ENCODE assay signal across 8 cellular contexts in genomic region chr3:171187706-171188290, GRCh38.
DNase-seq lines count a peak whose midpoint lies in the region; ATAC-seq, FAIRE-seq and TF ChIP-seq lines count a peak whose summit lies in the region.

No MANE protein-coding gene starts in this region.

- no peaks in the 10 kb centered on the region for H3K79me2 ChIP-seq in fibroblast of lung (ENCODE audit: control insufficient read depth, insufficient read depth, low read length)

- H3K56ac ChIP-seq in IMR-90 (ENCODE audit: extremely low read depth, insufficient read depth, low read length), result no peak overlapping the region

- H3K9ac ChIP-seq in IMR-90 (ENCODE audit: low read depth, low read length) (no peak overlapping the region), fibroblast of lung (ENCODE audit: insufficient read depth, low read length) (no peak overlapping the region)

- POLR2A ChIA-PET in A673 (lab: Charles Lee; ENCODE audit: low non-redundant PET), result no interaction called here
- POLR2A ChIA-PET in GM10248 (lab: Yijun Ruan, JAX), result no interaction called here
- POLR2A ChIA-PET in IMR-90 (lab: Charles Lee; ENCODE audit: unreplicated experiment), result no interaction called here

- no peak overlapping the region for H3K14ac ChIP-seq in IMR-90 (replicated peaks; ENCODE audit: low read depth, low read length)

- no peak overlapping the region for H3K23ac ChIP-seq in IMR-90 (ENCODE audit: low read depth, low read length)

- H4K5ac ChIP-seq in IMR-90 (ENCODE audit: low read depth, low read length), result no peak overlapping the region

- H3K9me3 ChIP-seq in A673 (ENCODE audit: low read depth, low read length, poor library complexity, severe bottlenecking), result no peaks in the 10 kb centered on the region
- no peaks in the 10 kb centered on the region for H3K9me3 ChIP-seq in IMR-90 (ENCODE audit: control insufficient read depth, insufficient read depth, low read length)
- no peaks in the 10 kb centered on the region for H3K9me3 ChIP-seq in fibroblast of lung (ENCODE audit: control insufficient read depth, insufficient read depth, low read depth, low read length)
- H3K9me3 ChIP-seq in pancreas, result no peaks in the 10 kb centered on the region

- no peak overlapping the region for H2AK9ac ChIP-seq in IMR-90 (replicated peaks; ENCODE audit: low read depth, low read length, poor library complexity)

- dilution Hi-C loops in IMR-90 (cut with HindIII; ENCODE audit: low sequenced_read_pairs, unreplicated experiment), result no loop called here

- no CpG with 5 or more reads among the region's 5 CpGs for WGBS in IMR-90 (ENCODE audit: extremely low coverage in 2 of 2, insufficient read length in 1 of 2), 2 experiments
- WGBS in pancreas, 2 donors, result 28% methylated on average over 5 of the region's 5 CpGs

- H2AFZ ChIP-seq in IMR-90 (replicated peaks; ENCODE audit: low read length, poor library complexity) (no peak overlapping the region), fibroblast of lung (ENCODE audit: low read length) (no peak overlapping the region)

- TF ChIP-seq RAD21 in IMR-90 (IDR thresholded peaks at IDR 0.05; ENCODE audit: low read length), result peak; percentile 76

- no peaks in the 10 kb centered on the region for H3K9me1 ChIP-seq in IMR-90 (ENCODE audit: insufficient read depth, low read length)

- no peak overlapping the region for H2BK120ac ChIP-seq in IMR-90 (ENCODE audit: low read depth, low read length)

- no peaks in the 10 kb centered on the region for H3K36me3 ChIP-seq in A673 (ENCODE audit: insufficient read depth, low read length, poor library complexity, severe bottlenecking)
- H3K36me3 ChIP-seq in IMR-90 (ENCODE audit: control insufficient read depth, insufficient read depth, low read length), result no peaks in the 10 kb centered on the region
- H3K36me3 ChIP-seq in fibroblast of lung (ENCODE audit: control insufficient read depth, insufficient read depth, low read length), result no peaks in the 10 kb centered on the region
- no peaks in the 10 kb centered on the region for H3K36me3 ChIP-seq in pancreas

- no peak overlapping the region for H2BK20ac ChIP-seq in IMR-90 (ENCODE audit: low read depth, low read length)

- CTCF ChIA-PET in A673 (lab: Charles Lee), result interaction anchor here (0.9 kb wide), 1 partner anchor 182 kb away, joined by 3 read pairs; no protein-coding TSS in a partner anchor
- CTCF ChIA-PET in GM10248 (lab: Yijun Ruan, JAX), result interaction anchor here (0.7 to 5.1 kb wide), 18 partner anchors 10 to 377 kb away, joined by 3 to 25 read pairs (median 4); no protein-coding TSS in a partner anchor
- CTCF ChIA-PET in IMR-90 (lab: Yijun Ruan, JAX), result interaction anchor here (0.6 kb wide), 2 partner anchors 209 to 379 kb away, joined by 6 to 7 read pairs; no protein-coding TSS in a partner anchor

- H3K4me3 ChIP-seq in A673 (ENCODE audit: low read depth, low read length, poor library complexity, severe bottlenecking) (no peak overlapping the region), IMR-90 (ENCODE audit: insufficient read depth, low read depth, low read length) (no peak overlapping the region), fibroblast of lung (replicated peaks in 1 of 4; ENCODE audit: control extremely low read depth in 1 of 4, insufficient read depth in 1 of 4, low read depth in 3 of 4, low read length in 4 of 4) (no peak overlapping the region), pancreas (no peak overlapping the region)

- no peak overlapping the region for H3K18ac ChIP-seq in IMR-90 (ENCODE audit: low read depth, low read length)

- no peaks in the 10 kb centered on the region for H3K27me3 ChIP-seq in A673 (replicated peaks; ENCODE audit: insufficient read depth, low read depth, low read length, poor library complexity)
- no peaks in the 10 kb centered on the region for H3K27me3 ChIP-seq in IMR-90 (ENCODE audit: control insufficient read depth, insufficient read depth, low read length)
- H3K27me3 ChIP-seq in fibroblast of lung (ENCODE audit: control insufficient read depth, insufficient read depth, low read length), result no peaks in the 10 kb centered on the region
- no peaks in the 10 kb centered on the region for H3K27me3 ChIP-seq in pancreas

- ATAC-seq in IMR-90 (ENCODE audit: low read depth) (peak; percentile 73), pancreas (peak; percentile 84 to 96 (median 94)), HG02970 (IDR thresholded peaks at IDR 0.05; ENCODE audit: low FRiP score, unreplicated experiment) (no peak), GM21526 (IDR thresholded peaks at IDR 0.05; ENCODE audit: low FRiP score, unreplicated experiment) (no peak)

- H2AK5ac ChIP-seq in IMR-90 (ENCODE audit: low read depth, low read length), result no peak overlapping the region

- H2BK5ac ChIP-seq in IMR-90 (ENCODE audit: low read depth, low read length, poor library complexity, severe bottlenecking), result no peak overlapping the region

- H4K8ac ChIP-seq in IMR-90 (ENCODE audit: low read depth in 2 of 2, low read length in 2 of 2), result no peak overlapping the region

- DNase-seq in A673 (ENCODE audit: low spot score) (peak; percentile 50), GM10248 (ENCODE audit: extremely low spot score) (peak; percentile 26), IMR-90 (peak; percentile 48), RPMI8226 (peak; percentile 16), fibroblast of lung (ENCODE audit: low read depth in 2 of 2) (peak; percentile 28 to 62), pancreas (peak in 2 of 6 donors; percentile 11 to 30)

- no peak for TF ChIP-seq POLR2A in IMR-90 (IDR thresholded peaks at IDR 0.05; ENCODE audit: low read depth, low read length)

- no peak overlapping the region for H3K4me2 ChIP-seq in IMR-90 (ENCODE audit: low read depth, low read length)
- H3K4me2 ChIP-seq in fibroblast of lung (ENCODE audit: extremely low read depth, insufficient read depth, low read length), result no peak overlapping the region

- H4K91ac ChIP-seq in IMR-90 (ENCODE audit: insufficient read depth, low read depth, low read length), result no peak overlapping the region

- H3K4ac ChIP-seq in IMR-90 (ENCODE audit: low read depth, low read length), result no peak overlapping the region

- BruUV-seq in A673 (replicated peaks; lab: Mats Ljungman, UMichigan), result no TSS peak
- BruUV-seq in IMR-90 (replicated peaks; lab: Mats Ljungman, UMichigan), result no TSS peak

- H3K27ac ChIP-seq in A673 (ENCODE audit: low read depth, low read length, poor library complexity, severe bottlenecking) (no peak overlapping the region), IMR-90 (ENCODE audit: insufficient read depth, low read length) (no peak overlapping the region), fibroblast of lung (ENCODE audit: insufficient read depth, low read length) (no peak overlapping the region), pancreas (no peak overlapping the region)

- H4K20me1 ChIP-seq in IMR-90 (ENCODE audit: insufficient read depth, low read length), result no peaks in the 10 kb centered on the region
- H4K20me1 ChIP-seq in fibroblast of lung (ENCODE audit: control insufficient read depth, extremely low read depth, insufficient read depth, low read length), result no peaks in the 10 kb centered on the region

- in situ Hi-C loops in IMR-90 (cut with MboI; ENCODE audit: low sequenced_read_pairs), result loop anchor here (5.0 to 10.0 kb wide), 2 partner anchors 223 to 380 kb away; no protein-coding TSS in a partner anchor

- H2BK15ac ChIP-seq in IMR-90 (ENCODE audit: low read depth, low read length), result no peak overlapping the region

- TF ChIP-seq CTCF in A673 (conservative IDR thresholded peaks at IDR 0.05; ENCODE audit: low read depth, low read length) (peak; percentile 69), GM10248 (IDR thresholded peaks at IDR 0.05; ENCODE audit: control extremely low read depth, extremely low read depth, low read depth, missing control alignments) (peak; percentile 69), IMR-90 (conservative IDR thresholded peaks at IDR 0.05; ENCODE audit: low read depth, low read length) (peak; percentile 60), fibroblast of lung (conservative IDR thresholded peaks at IDR 0.05 in 1 of 2, IDR thresholded peaks at IDR 0.05 in 1 of 2; ENCODE audit: low read depth in 1 of 2, low read length in 2 of 2) (peak; percentile 70 to 78), pancreas (IDR thresholded peaks at IDR 0.05) (peak; percentile 12 to 59 (median 44))

- H3K4me1 ChIP-seq in A673 (ENCODE audit: insufficient read depth, low read length, poor library complexity, severe bottlenecking) (no peaks in the 10 kb centered on the region), IMR-90 (ENCODE audit: control insufficient read depth, insufficient read depth, low read length) (0 out of 2 replicates have a peak, but pooled peaks cover 1% of the 10 kb centered on the region), fibroblast of lung (ENCODE audit: control insufficient read depth, extremely low read depth, insufficient read depth, low read length) (peaks cover 2% of the 10 kb centered on the region), pancreas (peaks cover 6 to 17% (median 8%) of the 10 kb centered on the region in 3 donors)

- no peaks in the 10 kb centered on the region for H3K79me1 ChIP-seq in IMR-90 (ENCODE audit: low read depth in 1 of 2, low read length in 2 of 2)

- intact Hi-C loops in A673 (cut with micrococcal nuclease; ENCODE audit: unreplicated experiment) (loop anchor here (2.0 to 5.0 kb wide), 5 partner anchors 225 to 645 kb away; partner anchors contain the start of gene TNIK), IMR-90 (cut with micrococcal nuclease) (loop anchor here (1.0 kb wide), 1 partner anchor 379 kb away; no protein-coding TSS in a partner anchor), pancreas (cut with DNase I) (no loop called here)

- no peak for FAIRE-seq in pancreas (lab: Jason Lieb, UNC)

TF ChIP-seq in IMR-90, 13 proteins besides CTCF, POLR2A, EP300 and RAD21:
- TF ChIP-seq SMC3 (IDR thresholded peaks at IDR 0.05; ENCODE audit: low read depth, low read length), result peak; percentile 84
- TF ChIP-seq MAZ (IDR thresholded peaks at IDR 0.05; ENCODE audit: borderline replicate concordance, low read depth, low read length), result no peak
- TF ChIP-seq CHD1 (IDR thresholded peaks at IDR 0.05; ENCODE audit: low read depth, low read length), result no peak
TF ChIP-seq in IMR-90: peak in this region for 1.

Comparison
In these comparisons a context has a peak if more than half of its experiments do, and no peak if none do; other contexts are left out.
1. ATAC-seq: peak in IMR-90 (single experiment) and pancreas (4 of 4); none in HG02970 (single experiment) and GM21526 (single experiment).
2. intact Hi-C loops: an anchor here in A673 (2.0 to 5.0 kb wide) and IMR-90 (1.0 kb wide); none called in pancreas.
3. Peak in every context shown above with its lines, with median percentiles within 50 percentile points of each other: CTCF ChIP-seq.